ENCODE assay signal across 30 cellular contexts in genomic region chr2:719191-719590, GRCh38.
"Had no signal": no experiment of that assay in that cellular context is flagged by ENCODE, and none has a peak within 500 bp of the region (broad histone marks: within the 10 kb centered on the region; RNA-seq: fewer than 3 reads in every experiment).

No MANE protein-coding gene starts in this region.

- DNase-seq: colonic mucosa; cortex of kidney; dermis blood vessel endothelial cell; dorsolateral prefrontal cortex; effector CD4-positive, alpha-beta T cell; effector CD8-positive, alpha-beta T cell; effector memory CD4-positive, alpha-beta T cell; effector memory CD8-positive, alpha-beta T cell; endodermal cell; erythroblast; esophagus squamous epithelium; foreskin fibroblast; foreskin keratinocyte; foreskin melanocyte; gastrocnemius medialis; glutamatergic neuron; head of caudate nucleus; heart left ventricle; heart right ventricle had no signal

- H3K79me2 ChIP-seq: hepatocyte had no signal

- H3K4me3 Mint-ChIP-seq: dendritic cell treated with granulocyte-macrophage colony-stimulating factor and Interleukin-4, amounts not matched to agents 40 ng/mL and 50 ng/mL, for 4 days; effector memory CD8-positive, alpha-beta T cell; endodermal cell had no signal

- H3K27me3 ChIP-seq: colonic mucosa, foreskin keratinocyte, hepatocyte had no signal

- H3K4me3 ChIP-seq: colonic mucosa, coronary artery, dorsolateral prefrontal cortex, esophagus muscularis mucosa, esophagus squamous epithelium, gastrocnemius medialis, gastroesophageal sphincter, heart left ventricle, heart right ventricle, hepatocyte had no signal

- ATAC-seq: effector memory CD8-positive, alpha-beta T cell; esophagus mucosa; foreskin keratinocyte; gastrocnemius medialis; gastroesophageal sphincter; heart left ventricle; heart right ventricle had no signal

- H3K4me2 ChIP-seq: hepatocyte had no signal

- FAIRE-seq: colon, endometrium, endothelial cell of umbilical vein, frontal cortex had no signal

- H3K36me3 ChIP-seq: colonic mucosa, esophagus muscularis mucosa, esophagus squamous epithelium, gastrocnemius medialis, gastroesophageal sphincter, heart left ventricle, heart right ventricle had no signal

- H3K9me3 Mint-ChIP-seq: dendritic cell treated with granulocyte-macrophage colony-stimulating factor and Interleukin-4, amounts not matched to agents 40 ng/mL and 50 ng/mL, for 4 days; effector memory CD8-positive, alpha-beta T cell; endodermal cell had no signal

- H3K27ac Mint-ChIP-seq: dendritic cell treated with granulocyte-macrophage colony-stimulating factor and Interleukin-4, amounts not matched to agents 40 ng/mL and 50 ng/mL, for 4 days; effector memory CD8-positive, alpha-beta T cell; endodermal cell had no signal

- H3K27ac ChIP-seq: colonic mucosa, coronary artery, dorsolateral prefrontal cortex, epithelial cell of prostate, esophagus muscularis mucosa, esophagus squamous epithelium, foreskin keratinocyte, gastrocnemius medialis, gastroesophageal sphincter, heart left ventricle, heart right ventricle, hepatocyte had no signal

- H3K4me1 ChIP-seq: colonic mucosa, esophagus squamous epithelium, foreskin keratinocyte, gastrocnemius medialis, gastroesophageal sphincter, heart left ventricle, heart right ventricle had no signal

- H2AFZ ChIP-seq: hepatocyte had no signal

- H3K9me3 ChIP-seq: colonic mucosa, esophagus muscularis mucosa, esophagus squamous epithelium, gastrocnemius medialis, gastroesophageal sphincter, heart left ventricle, heart right ventricle had no signal
